ENCODE assay signal across 16 cellular contexts in the genomic region with DNA sequence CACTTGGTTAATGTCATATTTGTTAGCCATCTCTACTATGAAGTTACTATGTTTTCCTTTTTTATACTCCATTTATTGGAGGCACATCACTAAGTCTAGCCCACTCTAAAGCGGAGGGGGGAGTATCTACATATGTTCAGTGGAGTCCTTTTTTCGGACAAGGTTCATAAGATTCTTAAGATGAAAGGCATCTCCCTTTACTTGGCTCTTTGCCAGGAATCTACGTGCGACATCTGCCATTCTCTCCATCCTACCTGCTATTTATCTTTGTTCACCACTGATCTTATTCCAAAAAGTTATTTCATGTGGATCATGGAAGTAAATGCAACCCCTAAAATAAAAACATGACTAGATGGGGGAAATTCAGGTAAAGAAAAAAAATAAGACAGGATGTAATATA.
DNase-seq lines count a peak whose midpoint lies in the region; TF ChIP-seq lines count a peak whose summit lies in the region.
"Had no signal": no experiment of that assay in that cellular context is flagged by ENCODE, and none has a peak within 500 bp of the region (broad histone marks: within the 10 kb centered on the region; RNA-seq: fewer than 3 reads in every experiment).

No MANE protein-coding gene starts in this region.

- peaks cover 6% of the 10 kb centered on the region; the same call in 1 of the 2 replicates for H3K4me1 ChIP-seq in HEK293 (ENCODE audit: control insufficient read depth, insufficient read depth, low read length)

- TF ChIP-seq CTCF in HEK293 (tag by site-specific recombination; IDR thresholded peaks at IDR 0.05), result no peak

- POLR2A ChIA-PET in HEK293 (lab: Yijun Ruan, JAX), result no interaction called here

- no peak overlapping the region for H3K4me3 ChIP-seq in HEK293 (ENCODE audit: low read depth, low read length)
- H3K4me3 ChIP-seq: A549, GM23248 had no signal

- peak; percentile 35 for DNase-seq in NCI-H2227 (lab: John Stamatoyannopoulos, UW; ENCODE audit: unreplicated experiment)
- no peak for DNase-seq in NCI-H2227 treated with DMSO at 0.1 percent for 48 hours (lab: John Stamatoyannopoulos, UW)
- peak; percentile 68 for DNase-seq in NCI-H82 (lab: John Stamatoyannopoulos, UW)
- peak; percentile 42 to 51 for DNase-seq in erythroblast (lab: John Stamatoyannopoulos, UW)
- DNase-seq in cerebellar nuclear complex (lab: John Stamatoyannopoulos, UW), result no peak
- DNase-seq in HuH-7.5 (ENCODE audit: low spot score), result no peak
- no peak for DNase-seq in NCI-H1048 (lab: John Stamatoyannopoulos, UW)
- DNase-seq: GM23248, Kasumi-1, NCI-H1436 treated with DMSO at 0.1 percent for 48 hours, NCI-H2081, NCI-H446, T-helper 17 cell had no signal

- no peak for TF ChIP-seq POLR2A in erythroblast (IDR thresholded peaks at IDR 0.05; ENCODE audit: low read length)

- peaks cover 4 to 20% of the 10 kb centered on the region in 2 experiments; a peak in 2 of 3 replicates for H3K36me3 ChIP-seq in HEK293 (ENCODE audit: control insufficient read depth in 2 of 2, insufficient read depth in 1 of 2, low read length in 2 of 2)

- CTCF ChIA-PET in HEK293 (lab: Yijun Ruan, JAX), result no interaction called here

- no peaks in the 10 kb centered on the region for H3K9me3 ChIP-seq in HEK293 (ENCODE audit: control insufficient read depth, insufficient read depth, low read depth, low read length)
- H3K9me3 ChIP-seq: A549 had no signal

- no peak overlapping the region for H3K27ac ChIP-seq in HEK293 (ENCODE audit: extremely low read depth, low read depth, low read length)
- H3K27ac ChIP-seq: A549, C4-2B, GM23248 had no signal

TF ChIP-seq in HEK293, 187 proteins besides CTCF, POLR2A, EP300 and RAD21:
- TF ChIP-seq ZNF521 (tag by site-specific recombination; IDR thresholded peaks at IDR 0.05) (no peak), ZNF37A (tag by site-specific recombination; IDR thresholded peaks at IDR 0.05) (0 out of 2 replicates have a peak, but pooled peaks have one; percentile 4)
TF ChIP-seq in HEK293: peak in this region for 1.

Comparison
In these comparisons a context has a peak if more than half of its experiments do, and no peak if none do; other contexts are left out.
1. DNase-seq: peak in NCI-H2227 (single experiment), NCI-H82 (single experiment) and erythroblast (2 of 2); none in NCI-H2227 treated with DMSO at 0.1 percent for 48 hours (single experiment), cerebellar nuclear complex (0 of 2), HuH-7.5 (single experiment) and NCI-H1048 (single experiment).